Comparison of ENCODE assay signal across 8 cellular contexts in genomic region chr7:30330134-30331111, GRCh38. TPM values are rescaled to one million over a fixed set of nuclear protein-coding genes. Genes with fewer than 3 reads are reported as not detected.
DNase-seq lines count a peak whose midpoint lies in the region; ATAC-seq and TF ChIP-seq lines count a peak whose summit lies in the region.

No MANE protein-coding gene starts in this region.

- no peaks in the 10 kb centered on the region for H3K27me3 Mint-ChIP-seq in activated B cell treated with CpG ODN at 0.5 μM for 24 hours

- peaks cover 6% of the 10 kb centered on the region for H3K9me3 Mint-ChIP-seq in activated B cell treated with CpG ODN at 0.5 μM for 24 hours

- TF ChIP-seq CTCF in activated B cell treated with CpG ODN at 0.5 μM for 24 hours (IDR thresholded peaks at IDR 0.05) (no peak), uterus (IDR thresholded peaks at IDR 0.05) (no peak), omental fat pad (IDR thresholded peaks at IDR 0.05) (no peak), GM13976 (IDR thresholded peaks at IDR 0.05; ENCODE audit: borderline replicate concordance, control extremely low read depth, extremely low read depth, insufficient read depth, missing control alignments) (no peak)

- no peaks in the 10 kb centered on the region for H3K36me3 ChIP-seq in uterus

- ATAC-seq in GM19463 (IDR thresholded peaks at IDR 0.05; ENCODE audit: unreplicated experiment) (peak; percentile 95), HG03442 (IDR thresholded peaks at IDR 0.05; ENCODE audit: unreplicated experiment) (peak; percentile 89), activated B cell treated with CpG ODN at 0.5 μM for 24 hours (ENCODE audit: low read depth) (peak; percentile 91), omental fat pad (ENCODE audit: low FRiP score) (no peak)

- in situ Hi-C loops in GM13976 (cut with MboI; ENCODE audit: low sequenced_read_pairs, unreplicated experiment): no loop called here

- peaks cover 74% of the 10 kb centered on the region for H3K4me1 Mint-ChIP-seq in activated B cell treated with CpG ODN at 0.5 μM for 24 hours

- peak overlapping the region; percentile 39 for H3K4me3 Mint-ChIP-seq in activated B cell treated with CpG ODN at 0.5 μM for 24 hours

- peaks cover 0 to 5% of the 10 kb centered on the region in 2 donors for H3K4me1 ChIP-seq in uterus

- peak overlapping the region; percentile 33 for H3K27ac Mint-ChIP-seq in activated B cell treated with CpG ODN at 0.5 μM for 24 hours

- H3K4me3 ChIP-seq in uterus: no peak overlapping the region

- CTCF ChIA-PET in activated B cell treated with CpG ODN at 0.5 μM for 24 hours (lab: Charles Lee): interaction anchor here (1.2 to 1.5 kb wide), 2 partner anchors 8 to 40 kb away, joined by 4 read pairs; no protein-coding TSS in a partner anchor

- TF ChIP-seq POLR2A in uterus (IDR thresholded peaks at IDR 0.05): no peak

- peak overlapping the region; percentile 27 to 43 for H3K27ac ChIP-seq in uterus

- intact Hi-C loops in activated B cell treated with CpG ODN at 0.5 μM for 24 hours (cut with micrococcal nuclease): loop anchor here (1.0 to 2.0 kb wide), 3 partner anchors 8 to 18 kb away; no protein-coding TSS in a partner anchor
- intact Hi-C loops in uterus (cut with DNase I; ENCODE audit: low total_unique reads): no loop called here

- no peaks in the 10 kb centered on the region for H3K9me3 ChIP-seq in uterus

- POLR2A ChIA-PET in activated B cell treated with CpG ODN at 0.5 μM for 24 hours (lab: Charles Lee): interaction anchor here (0.8 to 2.8 kb wide), 6 partner anchors 8 to 264 kb away, joined by 3 to 16 read pairs (median 4); partner anchors contain the start of gene ZNRF2

- DNase-seq in DMS153 (lab: John Stamatoyannopoulos, UW) (peak; percentile 26), activated B cell treated with CpG ODN at 0.5 μM for 24 hours (no peak), uterus (no peak), omental fat pad (ENCODE audit: low spot score) (no peak), GM13976 (ENCODE audit: low spot score) (no peak), NCI-H1105 (lab: John Stamatoyannopoulos, UW) (no peak)

- no peaks in the 10 kb centered on the region for H3K27me3 ChIP-seq in uterus

- peaks cover 13% of the 10 kb centered on the region for H3K36me3 Mint-ChIP-seq in activated B cell treated with CpG ODN at 0.5 μM for 24 hours (ENCODE audit: low read depth)

RNA-seq across cellular contexts. Expression of gene ZNRF2, which starts 46.0 kb away (rescaled TPM):
- total RNA-seq in activated B cell treated with CpG ODN at 0.5 μM for 24 hours (18.7 and 21.4 TPM in 2 replicates), uterus (10 to 100 TPM; 22.0 to 40.6 (median 27.3) TPM), omental fat pad (10 to 100 TPM; 14.9 to 23.3 (median 18.6) TPM)
